Comparison of ENCODE assay signal across 21 cellular contexts in genomic region chr7:5567810-5568209, GRCh38. TPM values are rescaled to one million over a fixed set of nuclear protein-coding genes. Genes with fewer than 3 reads are reported as not detected.
A peak's percentile ranks its signal among the peaks of the same experiment; 100 is the strongest.
DNase-seq lines count a peak whose midpoint lies in the region; ATAC-seq and TF ChIP-seq lines count a peak whose summit lies in the region.
"Had no signal": no experiment of that assay in that cellular context is flagged by ENCODE, and none has a peak within 500 bp of the region (broad histone marks: within the 10 kb centered on the region; RNA-seq: fewer than 3 reads in every experiment).

No MANE protein-coding gene starts in this region.

- H3K9me3 Mint-ChIP-seq in activated T-cell treated with anti-CD3 and anti-CD28 coated beads, Interleukin-2, amount 50 U/mL, for 24 hours: no peaks in the 10 kb centered on the region
- H3K9me3 Mint-ChIP-seq: activated CD4-positive, alpha-beta memory T cell treated with anti-CD3 and anti-CD28 coated beads, Interleukin-2, amount 10 ng/mL, durations not matched to agents 7 days and 5 days; activated naive CD8-positive, alpha-beta T cell treated with anti-CD3 and anti-CD28 coated beads, Interleukin-2, amount 10 ng/mL, durations not matched to agents 7 days and 5 days had no signal

- 89% methylated on average over 1 of the region's 1 CpG for WGBS in prostate gland

- H3K27ac ChIP-seq in A673 (ENCODE audit: low read depth, low read length, poor library complexity, severe bottlenecking) (peak overlapping the region; percentile 32), prostate gland (no peak overlapping the region)
- H3K27ac ChIP-seq: esophagus squamous epithelium, GM23248, SK-N-MC, thoracic aorta had no signal

- TF ChIP-seq CTCF in A673 (conservative IDR thresholded peaks at IDR 0.05; ENCODE audit: low read depth, low read length): no peak
- no peak for TF ChIP-seq CTCF in prostate gland (IDR thresholded peaks at IDR 0.05)

- peak; percentile 48 for DNase-seq in A673 (ENCODE audit: low spot score)
- DNase-seq in EH (ENCODE audit: low read depth): peak; percentile 22
- DNase-seq in NCI-H82 treated with DMSO at 0.1 percent for 48 hours (lab: John Stamatoyannopoulos, UW; ENCODE audit: unreplicated experiment): peak; percentile 37
- peak; percentile 23 to 42 for DNase-seq in erythroblast (lab: John Stamatoyannopoulos, UW)
- no peak for DNase-seq in activated T-cell treated with anti-CD3 and anti-CD28 coated beads, Interleukin-2, amount 50 U/mL, for 24 hours
- DNase-seq in SIG-M5 (lab: John Stamatoyannopoulos, UW): no peak
- no peak for DNase-seq in prostate gland (ENCODE audit: low spot score)
- DNase-seq: activated CD4-positive, alpha-beta memory T cell treated with anti-CD3 and anti-CD28 coated beads, Interleukin-2, amount 10 ng/mL, durations not matched to agents 7 days and 5 days; activated naive CD8-positive, alpha-beta T cell treated with anti-CD3 and anti-CD28 coated beads, Interleukin-2, amount 10 ng/mL, durations not matched to agents 7 days and 5 days; activated T-cell treated with anti-CD3 and anti-CD28 coated beads, Interleukin-2, amount 50 U/mL, for 48 hours; esophagus squamous epithelium; GM23248; head of caudate nucleus; naive B cell; NCI-H187 treated with DMSO at 0.1 percent for 48 hours; NCI-H510A treated with DMSO at 0.1 percent for 48 hours; PC-3 had no signal

- no TSS peak for BruUV-seq in A673 (replicated peaks; lab: Mats Ljungman, UMichigan)

- TF ChIP-seq POLR2A in erythroblast (IDR thresholded peaks at IDR 0.05; ENCODE audit: low read length) (no peak), prostate gland (IDR thresholded peaks at IDR 0.05) (no peak)

- H3K4me3 ChIP-seq in A673 (ENCODE audit: low read depth, low read length, poor library complexity, severe bottlenecking) (no peak overlapping the region), prostate gland (no peak overlapping the region)
- H3K4me3 ChIP-seq: esophagus squamous epithelium, GM23248, lung, SK-N-MC, thoracic aorta had no signal

- H3K27me3 ChIP-seq in A673 (replicated peaks; ENCODE audit: insufficient read depth, low read depth, low read length, poor library complexity): no peaks in the 10 kb centered on the region
- no peaks in the 10 kb centered on the region for H3K27me3 ChIP-seq in prostate gland (replicated peaks; ENCODE audit: insufficient read depth)

- H3K4me1 ChIP-seq in A673 (ENCODE audit: insufficient read depth, low read length, poor library complexity, severe bottlenecking) (peaks cover 15% of the 10 kb centered on the region), prostate gland (replicated peaks) (no peaks in the 10 kb centered on the region)

- no peaks in the 10 kb centered on the region for H3K9me3 ChIP-seq in A673 (ENCODE audit: low read depth, low read length, poor library complexity, severe bottlenecking)
- no peaks in the 10 kb centered on the region for H3K9me3 ChIP-seq in prostate gland
- H3K9me3 ChIP-seq: esophagus squamous epithelium, thoracic aorta had no signal

- CTCF ChIA-PET in A673 (lab: Charles Lee): interaction anchor here (0.6 to 1.1 kb wide), 2 partner anchors 10 to 98 kb away, joined by 3 read pairs; no protein-coding TSS in a partner anchor

- POLR2A ChIA-PET in A673 (lab: Charles Lee; ENCODE audit: low non-redundant PET): no interaction called here

- ATAC-seq in HG02571 (IDR thresholded peaks at IDR 0.05; ENCODE audit: unreplicated experiment): no peak
- ATAC-seq: PC-3 had no signal

- H3K4me1 Mint-ChIP-seq in activated T-cell treated with anti-CD3 and anti-CD28 coated beads, Interleukin-2, amount 50 U/mL, for 24 hours (ENCODE audit: low read depth): peaks cover 29% of the 10 kb centered on the region

- H3K36me3 ChIP-seq in A673 (ENCODE audit: insufficient read depth, low read length, poor library complexity, severe bottlenecking): no peaks in the 10 kb centered on the region
- no peaks in the 10 kb centered on the region for H3K36me3 ChIP-seq in prostate gland
- H3K36me3 ChIP-seq: esophagus squamous epithelium, thoracic aorta had no signal

- H3K27me3 Mint-ChIP-seq in activated T-cell treated with anti-CD3 and anti-CD28 coated beads, Interleukin-2, amount 50 U/mL, for 24 hours: peaks cover 13% of the 10 kb centered on the region

- intact Hi-C loops in A673 (cut with micrococcal nuclease; ENCODE audit: unreplicated experiment) (no loop called here), prostate gland (cut with DNase I) (no loop called here)

- no peak overlapping the region for H3K27ac Mint-ChIP-seq in activated T-cell treated with anti-CD3 and anti-CD28 coated beads, Interleukin-2, amount 50 U/mL, for 24 hours
- H3K27ac Mint-ChIP-seq: activated CD4-positive, alpha-beta memory T cell treated with anti-CD3 and anti-CD28 coated beads, Interleukin-2, amount 10 ng/mL, durations not matched to agents 7 days and 5 days; activated naive CD8-positive, alpha-beta T cell treated with anti-CD3 and anti-CD28 coated beads, Interleukin-2, amount 10 ng/mL, durations not matched to agents 7 days and 5 days; naive B cell had no signal

- no peak overlapping the region for H3K4me3 Mint-ChIP-seq in activated T-cell treated with anti-CD3 and anti-CD28 coated beads, Interleukin-2, amount 50 U/mL, for 24 hours
- H3K4me3 Mint-ChIP-seq: activated CD4-positive, alpha-beta memory T cell treated with anti-CD3 and anti-CD28 coated beads, Interleukin-2, amount 10 ng/mL, durations not matched to agents 7 days and 5 days; activated naive CD8-positive, alpha-beta T cell treated with anti-CD3 and anti-CD28 coated beads, Interleukin-2, amount 10 ng/mL, durations not matched to agents 7 days and 5 days had no signal

- no peaks in the 10 kb centered on the region for H3K36me3 Mint-ChIP-seq in activated T-cell treated with anti-CD3 and anti-CD28 coated beads, Interleukin-2, amount 50 U/mL, for 24 hours (ENCODE audit: low read depth)
- H3K36me3 Mint-ChIP-seq: activated naive CD8-positive, alpha-beta T cell treated with anti-CD3 and anti-CD28 coated beads, Interleukin-2, amount 10 ng/mL, durations not matched to agents 7 days and 5 days; naive B cell had no signal

RNA-seq across cellular contexts. Expression of gene FSCN1, which starts 24.8 kb away (rescaled TPM):
- total RNA-seq in A673 (2021): 475 and 479 TPM in 2 replicates
- 100 to 1,000 TPM in 1 of 2 donors, 10 to 100 TPM in 1; 11.4 to 207 TPM for total RNA-seq in prostate gland

RNA-seq across cellular contexts. Expression of gene ACTB, which starts 37.4 kb away (rescaled TPM):
- total RNA-seq in A673 (2021) (3,928 and 4,273 TPM in 2 replicates), prostate gland (1,000 to 10,000 TPM; 2,747 to 3,482 TPM)

RNA-seq across cellular contexts. Expression of gene FBXL18, which starts 54.2 kb away (rescaled TPM):
- total RNA-seq in A673 (2021): 18.4 and 18.9 TPM in 2 replicates
- 10 to 100 TPM; 13.3 to 19.2 TPM for total RNA-seq in prostate gland

Comparison
In these comparisons a context has a peak if more than half of its experiments do, and no peak if none do; other contexts are left out.
1. DNase-seq: peak in A673 (single experiment), EH (single experiment), NCI-H82 treated with DMSO at 0.1 percent for 48 hours (single experiment) and erythroblast (2 of 2); none in activated T-cell treated with anti-CD3 and anti-CD28 coated beads, Interleukin-2, amount 50 U/mL, for 24 hours (single experiment), SIG-M5 (single experiment) and prostate gland (single experiment).